In genomic region chr1:34083974-34084373, GRCh38 we compare ENCODE assay signal across 24 cellular contexts.
DNase-seq lines count a peak whose midpoint lies in the region; ATAC-seq and TF ChIP-seq lines count a peak whose summit lies in the region.
"Had no signal": no experiment of that assay in that cellular context is flagged by ENCODE, and none has a peak within 500 bp of the region (broad histone marks: within the 10 kb centered on the region; RNA-seq: fewer than 3 reads in every experiment).

No MANE protein-coding gene starts in this region.

- H3K36me3 ChIP-seq in endodermal cell (ENCODE audit: control insufficient read depth, insufficient read depth, low read length), result no peaks in the 10 kb centered on the region
- H3K36me3 ChIP-seq: BE2C, BLaER1 had no signal

- H3K27me3 ChIP-seq in endodermal cell (ENCODE audit: control insufficient read depth, insufficient read depth, low read length, poor library complexity, severe bottlenecking), result no peaks in the 10 kb centered on the region
- H3K27me3 ChIP-seq: BE2C, BLaER1 had no signal

- peaks cover 9% of the 10 kb centered on the region for H3K4me1 ChIP-seq in endodermal cell (ENCODE audit: control insufficient read depth, insufficient read depth, low read length)
- H3K4me1 ChIP-seq: BE2C, BLaER1 had no signal

- H3K4me1 Mint-ChIP-seq in endodermal cell, result peaks cover 28% of the 10 kb centered on the region
- peaks cover 2% of the 10 kb centered on the region for H3K4me1 Mint-ChIP-seq in glutamatergic neuron (ENCODE audit: low read depth, unreplicated experiment)
- H3K4me1 Mint-ChIP-seq in osteocyte (ENCODE audit: unreplicated experiment), result no peaks in the 10 kb centered on the region
- no peaks in the 10 kb centered on the region for H3K4me1 Mint-ChIP-seq in stimulated activated memory B cell treated with anti-CD40 and anti-IgM and Interleukin-4, amounts not matched to agents 10 μg/mL and 1 μg/mL and 100 μg/mL, for 72 hours
- H3K4me1 Mint-ChIP-seq: CD14-positive monocyte; CD4-positive, alpha-beta memory T cell; CD4-positive, CD25-positive, alpha-beta regulatory T cell; CD8-positive, alpha-beta memory T cell had no signal

- H3K27me3 Mint-ChIP-seq in endodermal cell (ENCODE audit: insufficient read depth) (peaks cover 10% of the 10 kb centered on the region), glutamatergic neuron (ENCODE audit: unreplicated experiment) (peaks cover 2% of the 10 kb centered on the region), osteocyte (ENCODE audit: unreplicated experiment) (no peaks in the 10 kb centered on the region)
- H3K27me3 Mint-ChIP-seq in stimulated activated memory B cell treated with anti-CD40 and anti-IgM and Interleukin-4, amounts not matched to agents 10 μg/mL and 1 μg/mL and 100 μg/mL, for 72 hours, result peaks cover 10% of the 10 kb centered on the region
- H3K27me3 Mint-ChIP-seq: CD4-positive, CD25-positive, alpha-beta regulatory T cell had no signal

- no peak overlapping the region for H3K27ac ChIP-seq in endodermal cell (ENCODE audit: low read depth, low read length)
- H3K27ac ChIP-seq: BLaER1 had no signal

- no peak overlapping the region for H3K9ac ChIP-seq in endodermal cell (ENCODE audit: extremely low read depth, low read length, poor library complexity, severe bottlenecking)
- H3K9ac ChIP-seq: BLaER1 had no signal

- peaks cover 6% of the 10 kb centered on the region for H3K9me3 ChIP-seq in endodermal cell (ENCODE audit: control insufficient read depth, low read length)
- H3K9me3 ChIP-seq: BE2C had no signal

- WGBS in endodermal cell (ENCODE audit: insufficient coverage in 1 of 2, insufficient read length in 1 of 2), 2 experiments, result 91 to 100% methylated on average over 1 to 2 of the region's 2 CpGs

- H3K4me3 Mint-ChIP-seq in endodermal cell, result no peak overlapping the region
- no peak overlapping the region for H3K4me3 Mint-ChIP-seq in glutamatergic neuron (ENCODE audit: unreplicated experiment)
- H3K4me3 Mint-ChIP-seq in osteocyte (ENCODE audit: unreplicated experiment), result no peak overlapping the region
- no peak overlapping the region for H3K4me3 Mint-ChIP-seq in stimulated activated memory B cell treated with anti-CD40 and anti-IgM and Interleukin-4, amounts not matched to agents 10 μg/mL and 1 μg/mL and 100 μg/mL, for 72 hours
- H3K4me3 Mint-ChIP-seq: CD14-positive monocyte; CD4-positive, alpha-beta memory T cell; CD4-positive, CD25-positive, alpha-beta regulatory T cell; CD8-positive, alpha-beta memory T cell had no signal

- TF ChIP-seq CTCF in endodermal cell (conservative IDR thresholded peaks at IDR 0.05) (no peak), glutamatergic neuron (IDR thresholded peaks at IDR 0.05; ENCODE audit: partially characterized antibody, unreplicated experiment) (no peak), osteocyte (IDR thresholded peaks at IDR 0.05) (no peak)

- DNase-seq in endodermal cell (peak; percentile 9), glutamatergic neuron (no peak), osteocyte (ENCODE audit: extremely low spot score, unreplicated experiment) (peak; percentile 69), NCI-H2171 (lab: John Stamatoyannopoulos, UW) (no peak)
- DNase-seq in central memory CD4-positive, alpha-beta T cell, result no peak
- DNase-seq: 8988T; ACHN; BE2C; C1 segment of cervical spinal cord; CD4-positive, alpha-beta memory T cell; CD4-positive, CD25-positive, alpha-beta regulatory T cell; CD8-positive, alpha-beta memory T cell; COR-L47; DMS 273 treated with DMSO at 0.1 percent for 48 hours; DMS153; DMS53; DMS79; DND-41; EL; GDM1 had no signal

- peaks cover 37% of the 10 kb centered on the region for H3K9me3 Mint-ChIP-seq in endodermal cell
- peaks cover 4% of the 10 kb centered on the region for H3K9me3 Mint-ChIP-seq in glutamatergic neuron (ENCODE audit: unreplicated experiment)
- peaks cover 47% of the 10 kb centered on the region for H3K9me3 Mint-ChIP-seq in osteocyte (ENCODE audit: unreplicated experiment)
- peaks cover 6% of the 10 kb centered on the region for H3K9me3 Mint-ChIP-seq in stimulated activated memory B cell treated with anti-CD40 and anti-IgM and Interleukin-4, amounts not matched to agents 10 μg/mL and 1 μg/mL and 100 μg/mL, for 72 hours

- H3K4me3 ChIP-seq in endodermal cell (ENCODE audit: low read length), result no peak overlapping the region
- H3K4me3 ChIP-seq: BLaER1, GM12878 had no signal

- H3K27ac Mint-ChIP-seq in endodermal cell (no peak overlapping the region), glutamatergic neuron (ENCODE audit: unreplicated experiment) (peak overlapping the region; percentile 20), osteocyte (ENCODE audit: unreplicated experiment) (no peak overlapping the region)
- no peak overlapping the region for H3K27ac Mint-ChIP-seq in stimulated activated memory B cell treated with anti-CD40 and anti-IgM and Interleukin-4, amounts not matched to agents 10 μg/mL and 1 μg/mL and 100 μg/mL, for 72 hours
- H3K27ac Mint-ChIP-seq: CD14-positive monocyte; CD4-positive, alpha-beta memory T cell; CD4-positive, CD25-positive, alpha-beta regulatory T cell; CD8-positive, alpha-beta memory T cell had no signal

- no peak for ATAC-seq in stimulated activated memory B cell treated with anti-CD40 and anti-IgM and Interleukin-4, amounts not matched to agents 10 μg/mL and 1 μg/mL and 100 μg/mL, for 72 hours
- ATAC-seq: GM12878 had no signal

- peaks cover 17% of the 10 kb centered on the region for H3K36me3 Mint-ChIP-seq in endodermal cell (ENCODE audit: low read depth)
- peaks cover 12% of the 10 kb centered on the region for H3K36me3 Mint-ChIP-seq in glutamatergic neuron (ENCODE audit: unreplicated experiment)
- no peaks in the 10 kb centered on the region for H3K36me3 Mint-ChIP-seq in osteocyte (ENCODE audit: unreplicated experiment)
- H3K36me3 Mint-ChIP-seq in stimulated activated memory B cell treated with anti-CD40 and anti-IgM and Interleukin-4, amounts not matched to agents 10 μg/mL and 1 μg/mL and 100 μg/mL, for 72 hours, result no peaks in the 10 kb centered on the region
- H3K36me3 Mint-ChIP-seq: CD14-positive monocyte; CD4-positive, alpha-beta memory T cell; CD4-positive, CD25-positive, alpha-beta regulatory T cell had no signal

Comparison
In these comparisons a context has a peak if more than half of its experiments do, and no peak if none do; other contexts are left out.
1. DNase-seq: peak in endodermal cell (single experiment) and osteocyte (single experiment); none in glutamatergic neuron (single experiment), NCI-H2171 (single experiment) and central memory CD4-positive, alpha-beta T cell (single experiment).